Comparison of ENCODE assay signal across 27 cellular contexts in genomic region chr19:12526542-12526941, GRCh38. TPM values are rescaled to one million over a fixed set of nuclear protein-coding genes. Genes with fewer than 3 reads are reported as not detected.
DNase-seq lines count a peak whose midpoint lies in the region; ATAC-seq and TF ChIP-seq lines count a peak whose summit lies in the region.
"Had no signal": no experiment of that assay in that cellular context is flagged by ENCODE, and none has a peak within 500 bp of the region (broad histone marks: within the 10 kb centered on the region; RNA-seq: fewer than 3 reads in every experiment).

No MANE protein-coding gene starts in this region.

- H3K27me3 ChIP-seq in DND-41 (ENCODE audit: insufficient read depth, low read length, poor library complexity) = no peaks in the 10 kb centered on the region
- no peaks in the 10 kb centered on the region for H3K27me3 ChIP-seq in Karpas-422 (ENCODE audit: low read length)
- no peaks in the 10 kb centered on the region for H3K27me3 ChIP-seq in iPS-15b (ENCODE audit: control insufficient read depth, insufficient read depth, low read length)
- no peaks in the 10 kb centered on the region for H3K27me3 ChIP-seq in skeletal muscle tissue (ENCODE audit: control insufficient read depth in 3 of 3, insufficient read depth in 3 of 3, low read length in 3 of 3)
- H3K27me3 ChIP-seq: body of pancreas, left lung, upper lobe of left lung had no signal

- TF ChIP-seq CTCF in DND-41 (IDR thresholded peaks at IDR 0.05; ENCODE audit: borderline replicate concordance, extremely low read depth, low read length, poor library complexity, severe bottlenecking) = no peak

- H3K4me2 ChIP-seq in DND-41 (ENCODE audit: insufficient read depth, low read length) (no peak overlapping the region), Karpas-422 (ENCODE audit: low read depth, low read length, poor library complexity, severe bottlenecking) (no peak overlapping the region)

- ATAC-seq in DND-41 (ENCODE audit: insufficient read depth, low read depth) = no peak
- ATAC-seq: activated CD8-positive, alpha-beta T cell treated with anti-CD3 and anti-CD28 coated beads, Interleukin-2, amount 10 ng/mL, durations not matched to agents 7 days and 5 days; activated naive CD8-positive, alpha-beta T cell treated with anti-CD3 and anti-CD28 coated beads, Interleukin-2, amount 50 U/mL, for 24 hours; body of pancreas; left lung had no signal

- no peak overlapping the region for H3K27ac ChIP-seq in DND-41 (ENCODE audit: low read length)
- H3K27ac ChIP-seq in Karpas-422 (ENCODE audit: low read length) = no peak overlapping the region
- H3K27ac ChIP-seq in skeletal muscle tissue (ENCODE audit: low read depth, low read length) = no peak overlapping the region
- H3K27ac ChIP-seq: body of pancreas, left lung, parathyroid adenoma, upper lobe of left lung had no signal

- H3K4me3 ChIP-seq in DND-41 (ENCODE audit: low read depth in 1 of 2, low read length in 2 of 2) = peak overlapping the region; percentile 5 to 10; a peak in 1 of 4 replicates
- peak overlapping the region; percentile 5; the same call in 1 of the 2 replicates for H3K4me3 ChIP-seq in Karpas-422 (ENCODE audit: low read length)
- peak overlapping the region; percentile 23 for H3K4me3 ChIP-seq in iPS-15b (ENCODE audit: low read depth, low read length)
- peak overlapping the region in 2 of 3 donors; percentile 2 to 53 for H3K4me3 ChIP-seq in skeletal muscle tissue (ENCODE audit: low read length in 3 of 3)
- H3K4me3 ChIP-seq: body of pancreas, left lung, upper lobe of left lung had no signal

- no peaks in the 10 kb centered on the region for H3K9me2 ChIP-seq in Karpas-422 (replicated peaks; ENCODE audit: insufficient read depth, low read length)

- H3K4me1 ChIP-seq in DND-41 (ENCODE audit: insufficient read depth, low read length) (no peaks in the 10 kb centered on the region), Karpas-422 (ENCODE audit: low read length) (no peaks in the 10 kb centered on the region), iPS-15b (ENCODE audit: control insufficient read depth, insufficient read depth, low read length) (no peaks in the 10 kb centered on the region), skeletal muscle tissue (ENCODE audit: control insufficient read depth in 3 of 3, insufficient read depth in 3 of 3, low read length in 3 of 3) (no peaks in the 10 kb centered on the region)
- H3K4me1 ChIP-seq: body of pancreas, Caco-2, left lung, parathyroid adenoma, upper lobe of left lung had no signal

- no peak overlapping the region for H2AFZ ChIP-seq in DND-41 (ENCODE audit: low read depth, low read length)
- no peak overlapping the region for H2AFZ ChIP-seq in Karpas-422 (ENCODE audit: low read length)
- H2AFZ ChIP-seq: parathyroid adenoma had no signal

- H3K36me3 ChIP-seq in DND-41 (ENCODE audit: insufficient read depth, low read length) = peaks cover 80% of the 10 kb centered on the region
- peaks cover 65% of the 10 kb centered on the region for H3K36me3 ChIP-seq in Karpas-422 (ENCODE audit: insufficient read depth, low read length)
- peaks cover 35% of the 10 kb centered on the region for H3K36me3 ChIP-seq in iPS-15b (ENCODE audit: control insufficient read depth, insufficient read depth, low read length)
- H3K36me3 ChIP-seq in skeletal muscle tissue (ENCODE audit: control insufficient read depth in 3 of 3, insufficient read depth in 3 of 3, low read length in 3 of 3) = peaks cover 53 to 65% (median 59%) of the 10 kb centered on the region in 3 donors

- H3K79me2 ChIP-seq in DND-41 (ENCODE audit: insufficient read depth, low read length) (peaks cover 23% of the 10 kb centered on the region), Karpas-422 (ENCODE audit: low read length) (peaks cover 16% of the 10 kb centered on the region)

- H3K9ac ChIP-seq in DND-41 (ENCODE audit: low read depth, low read length) (no peak overlapping the region), Karpas-422 (ENCODE audit: low read length) (no peak overlapping the region), iPS-15b (ENCODE audit: low read depth, low read length) (no peak overlapping the region), skeletal muscle tissue (ENCODE audit: low read depth in 1 of 3, low read length in 3 of 3) (no peak overlapping the region)
- H3K9ac ChIP-seq: parathyroid adenoma had no signal

- H3K9me3 ChIP-seq in DND-41 (ENCODE audit: insufficient read depth, low read length, severe bottlenecking) (peaks cover 78% of the 10 kb centered on the region), Karpas-422 (ENCODE audit: low read length) (peaks cover 70% of the 10 kb centered on the region), iPS-15b (ENCODE audit: control insufficient read depth, insufficient read depth, low read length) (peaks cover 74% of the 10 kb centered on the region), skeletal muscle tissue (ENCODE audit: control insufficient read depth in 3 of 3, low read length in 3 of 3) (peaks cover 59 to 68% (median 67%) of the 10 kb centered on the region in 3 donors)

- DNase-seq in DND-41 (no peak), Karpas-422 (no peak), NCI-H2171 (lab: John Stamatoyannopoulos, UW) (no peak), NCI-H1694 treated with DMSO at 0.1 percent for 48 hours (lab: John Stamatoyannopoulos, UW) (no peak)
- DNase-seq in NK-92 treated with Interleukin-12 subunit alpha and Interleukin-12 subunit beta, amount 100 ng/mL, for 24 hours (lab: John Stamatoyannopoulos, UW) = no peak
- DNase-seq in activated CD4-positive, alpha-beta T cell treated with anti-CD3 and anti-CD28 coated beads, Interleukin-2, amount 50 U/mL, for 1 hour = no peak
- DNase-seq: activated CD4-positive, CD25-positive, alpha-beta regulatory T cell treated with anti-CD3 and anti-CD28 coated beads, Interleukin-2, amount 50 U/mL, for 72 hours; activated CD8-positive, alpha-beta T cell treated with anti-CD3 and anti-CD28 coated beads, Interleukin-2, amount 10 ng/mL, durations not matched to agents 7 days and 5 days; activated gamma-delta T cell; activated naive CD8-positive, alpha-beta T cell treated with anti-CD3 and anti-CD28 coated beads, Interleukin-2, amount 50 U/mL, for 24 hours; activated T-cell treated with anti-CD3 and anti-CD28 coated beads for 4 hours; body of pancreas; Caco-2; cerebellar nuclear complex; H7; head of caudate nucleus; immature natural killer cell; KG1; left lung; NCI-H524 treated with DMSO at 0.1 percent for 48 hours; nephron progenitor cell; RPMI8226; stimulated activated CD8-positive, alpha-beta memory T cell treated with anti-CD3 and anti-CD28 coated beads, Interleukin-4, amount 100 ng/mL, for 48 hours; upper lobe of left lung had no signal

- H4K20me1 ChIP-seq in DND-41 (ENCODE audit: insufficient read depth, low read length) = no peaks in the 10 kb centered on the region
- H4K20me1 ChIP-seq in Karpas-422 (ENCODE audit: insufficient read depth, low read depth, low read length) = no peaks in the 10 kb centered on the region

RNA-seq across cellular contexts. Expression of gene ZNF564, which starts 24.7 kb away (rescaled TPM):
- 7.3 and 9.4 TPM in 2 replicates for total RNA-seq in Karpas-422 (2014; rRNA removed; shearing (Covaris generic); ENCODE audit: low replicate concordance)
- total RNA-seq in skeletal muscle tissue = 19.8 TPM

RNA-seq across cellular contexts. Expression of gene ZNF709, which starts 41.9 kb away (rescaled TPM):
- 5.7 and 10.1 TPM in 2 replicates for total RNA-seq in Karpas-422 (2014; rRNA removed; shearing (Covaris generic); ENCODE audit: low replicate concordance)
- total RNA-seq in skeletal muscle tissue = 5.7 TPM
